ENCODE assay signal across 14 cellular contexts in genomic region chr6:111626446-111626845, GRCh38. TPM values are rescaled to one million over a fixed set of nuclear protein-coding genes. Genes with fewer than 3 reads are reported as not detected.
DNase-seq lines count a peak whose midpoint lies in the region; ATAC-seq, FAIRE-seq and TF ChIP-seq lines count a peak whose summit lies in the region.
"Had no signal": no experiment of that assay in that cellular context is flagged by ENCODE, and none has a peak within 500 bp of the region (broad histone marks: within the 10 kb centered on the region; RNA-seq: fewer than 3 reads in every experiment).

No MANE protein-coding gene starts in this region.

- peak overlapping the region; percentile 98 for H3K4me2 ChIP-seq in fibroblast of lung (ENCODE audit: extremely low read depth, insufficient read depth, low read length)

- no peak overlapping the region for H3K27ac Mint-ChIP-seq in activated T-helper 2 cell treated with anti-CD3 and anti-CD28 coated beads, Interferon-gamma antibody, Interleukin-2, Interleukin-4, amounts not matched to agents 10 μg/mL and 5 μg/mL and 100 μg/mL, durations not matched to agents 14 hours and 24 hours and 36 hours
- H3K27ac Mint-ChIP-seq: activated CD8-positive, alpha-beta T cell treated with anti-CD3 and anti-CD28 coated beads for 36 hours; T-cell had no signal

- H3K4me1 ChIP-seq in fibroblast of lung (ENCODE audit: control insufficient read depth, extremely low read depth, insufficient read depth, low read length) (peaks cover 10% of the 10 kb centered on the region), psoas muscle (peaks cover 33% of the 10 kb centered on the region)
- H3K4me1 ChIP-seq: BE2C had no signal

- FAIRE-seq in urothelium cell line (lab: Jason Lieb, UNC): no peak

- H3K27me3 Mint-ChIP-seq in activated T-helper 2 cell treated with anti-CD3 and anti-CD28 coated beads, Interferon-gamma antibody, Interleukin-2, Interleukin-4, amounts not matched to agents 10 μg/mL and 5 μg/mL and 100 μg/mL, durations not matched to agents 14 hours and 24 hours and 36 hours (ENCODE audit: low read depth): peaks cover 10% of the 10 kb centered on the region
- H3K27me3 Mint-ChIP-seq: activated CD8-positive, alpha-beta T cell treated with anti-CD3 and anti-CD28 coated beads for 36 hours; T-cell had no signal

- H4K20me1 ChIP-seq in fibroblast of lung (ENCODE audit: control insufficient read depth, extremely low read depth, insufficient read depth, low read length): no peaks in the 10 kb centered on the region

- H3K4me1 Mint-ChIP-seq in activated T-helper 2 cell treated with anti-CD3 and anti-CD28 coated beads, Interferon-gamma antibody, Interleukin-2, Interleukin-4, amounts not matched to agents 10 μg/mL and 5 μg/mL and 100 μg/mL, durations not matched to agents 14 hours and 24 hours and 36 hours (ENCODE audit: low read depth): no peaks in the 10 kb centered on the region
- H3K4me1 Mint-ChIP-seq: T-cell had no signal

- H3K4me3 ChIP-seq in fibroblast of lung (replicated peaks in 1 of 4; ENCODE audit: control extremely low read depth in 1 of 4, insufficient read depth in 1 of 4, low read depth in 3 of 4, low read length in 4 of 4): peak overlapping the region in 3 of 4 experiments; percentile 1 to 44 (median 20)
- peak overlapping the region; percentile 55 for H3K4me3 ChIP-seq in psoas muscle
- H3K4me3 ChIP-seq: lung had no signal

- 24 to 27% (median 25%) methylated on average over 8 of the region's 8 CpGs for WGBS in psoas muscle, 3 donors

- H3K4me3 Mint-ChIP-seq in activated T-helper 2 cell treated with anti-CD3 and anti-CD28 coated beads, Interferon-gamma antibody, Interleukin-2, Interleukin-4, amounts not matched to agents 10 μg/mL and 5 μg/mL and 100 μg/mL, durations not matched to agents 14 hours and 24 hours and 36 hours (ENCODE audit: low read depth): no peak overlapping the region
- H3K4me3 Mint-ChIP-seq: activated CD8-positive, alpha-beta T cell treated with anti-CD3 and anti-CD28 coated beads for 36 hours; T-cell had no signal

- peaks cover 9% of the 10 kb centered on the region for H3K9me3 Mint-ChIP-seq in activated T-helper 2 cell treated with anti-CD3 and anti-CD28 coated beads, Interferon-gamma antibody, Interleukin-2, Interleukin-4, amounts not matched to agents 10 μg/mL and 5 μg/mL and 100 μg/mL, durations not matched to agents 14 hours and 24 hours and 36 hours

- no peaks in the 10 kb centered on the region for H3K27me3 ChIP-seq in fibroblast of lung (ENCODE audit: control insufficient read depth, insufficient read depth, low read length)
- H3K27me3 ChIP-seq in psoas muscle (ENCODE audit: insufficient read depth in 3 of 3, low read length in 2 of 3): no peaks in the 10 kb centered on the region
- H3K27me3 ChIP-seq: BE2C had no signal

- H3K36me3 ChIP-seq in fibroblast of lung (ENCODE audit: control insufficient read depth, insufficient read depth, low read length) (no peaks in the 10 kb centered on the region), psoas muscle (ENCODE audit: insufficient read depth in 1 of 2, low read depth in 1 of 2) (no peaks in the 10 kb centered on the region)
- H3K36me3 ChIP-seq: BE2C had no signal

- no peaks in the 10 kb centered on the region for H3K9me3 ChIP-seq in fibroblast of lung (ENCODE audit: control insufficient read depth, insufficient read depth, low read depth, low read length)
- H3K9me3 ChIP-seq in psoas muscle: no peaks in the 10 kb centered on the region
- H3K9me3 ChIP-seq: BE2C had no signal

- ATAC-seq in psoas muscle: peak in 2 of 4 donors; percentile 39 to 42
- ATAC-seq: T-cell had no signal

- no peak overlapping the region for H3K9ac ChIP-seq in fibroblast of lung (ENCODE audit: insufficient read depth, low read length)

- TF ChIP-seq CTCF in fibroblast of lung (conservative IDR thresholded peaks at IDR 0.05 in 1 of 2, IDR thresholded peaks at IDR 0.05 in 1 of 2; ENCODE audit: low read depth in 1 of 2, low read length in 2 of 2): no peak
- TF ChIP-seq CTCF in psoas muscle (IDR thresholded peaks at IDR 0.05): no peak

- no peaks in the 10 kb centered on the region for H3K79me2 ChIP-seq in fibroblast of lung (ENCODE audit: control insufficient read depth, insufficient read depth, low read length)

- H3K27ac ChIP-seq in fibroblast of lung (ENCODE audit: insufficient read depth, low read length) (no peak overlapping the region), psoas muscle (peak overlapping the region; percentile 68)

- intact Hi-C loops in psoas muscle (cut with DNase I): no loop called here
- intact Hi-C loops in activated T-helper 2 cell treated with anti-CD3 and anti-CD28 coated beads, Interferon-gamma antibody, Interleukin-2, Interleukin-4, amounts not matched to agents 10 μg/mL and 5 μg/mL and 100 μg/mL, durations not matched to agents 14 hours and 24 hours and 36 hours (cut with micrococcal nuclease): no loop called here

- peak; percentile 72 for DNase-seq in DMS 273 (lab: John Stamatoyannopoulos, UW; ENCODE audit: unreplicated experiment)
- DNase-seq in NCI-H446 (lab: John Stamatoyannopoulos, UW): peak; percentile 44 to 73
- no peak for DNase-seq in fibroblast of lung (ENCODE audit: low read depth in 2 of 2)
- no peak for DNase-seq in psoas muscle
- DNase-seq in NCI-H2081 treated with DMSO at 0.1 percent for 48 hours (lab: John Stamatoyannopoulos, UW): no peak
- DNase-seq in activated T-helper 2 cell treated with anti-CD3 and anti-CD28 coated beads, Interferon-gamma antibody, Interleukin-2, Interleukin-4, amounts not matched to agents 10 μg/mL and 5 μg/mL and 100 μg/mL, durations not matched to agents 14 hours and 24 hours and 36 hours (ENCODE audit: low spot score): no peak
- no peak for DNase-seq in iPS-NIHi11 (ENCODE audit: low spot score)
- no peak for DNase-seq in urothelium cell line (ENCODE audit: low spot score)
- DNase-seq: activated CD8-positive, alpha-beta T cell treated with anti-CD3 and anti-CD28 coated beads for 36 hours; activated naive CD4-positive, alpha-beta T cell treated with anti-CD3 and anti-CD28 coated beads, Interleukin-2, amount 50 U/mL, for 16 hours; BE2C; MM.1S; T-cell had no signal

- H2AFZ ChIP-seq in fibroblast of lung (ENCODE audit: low read length): peak overlapping the region; percentile 1

- H3K36me3 Mint-ChIP-seq in activated T-helper 2 cell treated with anti-CD3 and anti-CD28 coated beads, Interferon-gamma antibody, Interleukin-2, Interleukin-4, amounts not matched to agents 10 μg/mL and 5 μg/mL and 100 μg/mL, durations not matched to agents 14 hours and 24 hours and 36 hours (ENCODE audit: low read depth): no peaks in the 10 kb centered on the region

RNA-seq across cellular contexts. Expression of gene TRAF3IP2, which starts 20.8 kb away (rescaled TPM):
- total RNA-seq in fibroblast of lung (15.2 and 37.0 TPM in 2 replicates), psoas muscle (10 to 100 TPM; 17.1 to 49.3 (median 19.5) TPM)
- polyA plus RNA-seq in fibroblast of lung (21.6 and 26.9 TPM in 2 replicates), psoas muscle (10 to 100 TPM in 2 of 3 donors, 1 to 10 TPM in 1; 7.9 to 46.5 (median 11.6) TPM)
- polyA plus RNA-seq in fibroblast of lung (2012): 22.1 and 22.2 TPM in 2 replicates
- 76.9 and 77.1 TPM in 2 replicates for polyA minus RNA-seq in fibroblast of lung (ENCODE audit: low replicate concordance)
- total RNA-seq in activated T-helper 2 cell treated with anti-CD3 and anti-CD28 coated beads, Interferon-gamma antibody, Interleukin-2, Interleukin-4, amounts not matched to agents 10 μg/mL and 5 μg/mL and 100 μg/mL, durations not matched to agents 14 hours and 24 hours and 36 hours: 20.9 and 22.5 TPM in 2 replicates

Comparison
In these comparisons a context has a peak if more than half of its experiments do, and no peak if none do; other contexts are left out.
1. DNase-seq: peak in DMS 273 (single experiment) and NCI-H446 (2 of 2); none in fibroblast of lung (0 of 2), psoas muscle (0 of 2), NCI-H2081 treated with DMSO at 0.1 percent for 48 hours (single experiment), activated T-helper 2 cell treated with anti-CD3 and anti-CD28 coated beads, Interferon-gamma antibody, Interleukin-2, Interleukin-4, amounts not matched to agents 10 μg/mL and 5 μg/mL and 100 μg/mL, durations not matched to agents 14 hours and 24 hours and 36 hours (single experiment), iPS-NIHi11 (single experiment) and urothelium cell line (single experiment).